In genomic region chr11:78056093-78056492, GRCh38 we compare ENCODE assay signal across 12 cellular contexts. TPM values are rescaled to one million over a fixed set of nuclear protein-coding genes. Genes with fewer than 3 reads are reported as not detected.
"Had no signal": no experiment of that assay in that cellular context is flagged by ENCODE, and none has a peak within 500 bp of the region (broad histone marks: within the 10 kb centered on the region; RNA-seq: fewer than 3 reads in every experiment).

No MANE protein-coding gene starts in this region.

- H3K4me1 ChIP-seq: HAP-1 had no signal

- H3K9me3 ChIP-seq: HAP-1 had no signal

- H3K9me3 Mint-ChIP-seq: GM23338, H9, HFFc6 had no signal

- FAIRE-seq: H1, H54 had no signal

- H3K9ac ChIP-seq: GM23248 had no signal

- H3K4me2 ChIP-seq: GM23338 had no signal

- H3K27ac ChIP-seq: GM23248 had no signal

- H3K36me3 ChIP-seq: HAP-1 had no signal

- H3K27ac Mint-ChIP-seq: GM23338, H9, HFFc6 had no signal

- H2AFZ ChIP-seq: GM23248, GM23338 had no signal

- DNase-seq: GM23248, GOT3, H7, H9, HCEC 1CT, HFFc6 had no signal

- H3K4me3 ChIP-seq: GM23248, GM23338, HAP-1 had no signal

- ATAC-seq: GM23338, HCT116 had no signal

- H3K4me3 Mint-ChIP-seq: GM23338, H9, HFFc6 had no signal

RNA-seq across cellular contexts. Expression of gene THRSP, which starts 7.6 kb away (rescaled TPM):
- total RNA-seq: GM23248, GM23338, H1, H4, H7, H9, HFFc6 had no signal
- polyA plus RNA-seq: GM23248, GM23338 had no signal
